1 cellular context compared by ENCODE assay signal in the genomic region with DNA sequence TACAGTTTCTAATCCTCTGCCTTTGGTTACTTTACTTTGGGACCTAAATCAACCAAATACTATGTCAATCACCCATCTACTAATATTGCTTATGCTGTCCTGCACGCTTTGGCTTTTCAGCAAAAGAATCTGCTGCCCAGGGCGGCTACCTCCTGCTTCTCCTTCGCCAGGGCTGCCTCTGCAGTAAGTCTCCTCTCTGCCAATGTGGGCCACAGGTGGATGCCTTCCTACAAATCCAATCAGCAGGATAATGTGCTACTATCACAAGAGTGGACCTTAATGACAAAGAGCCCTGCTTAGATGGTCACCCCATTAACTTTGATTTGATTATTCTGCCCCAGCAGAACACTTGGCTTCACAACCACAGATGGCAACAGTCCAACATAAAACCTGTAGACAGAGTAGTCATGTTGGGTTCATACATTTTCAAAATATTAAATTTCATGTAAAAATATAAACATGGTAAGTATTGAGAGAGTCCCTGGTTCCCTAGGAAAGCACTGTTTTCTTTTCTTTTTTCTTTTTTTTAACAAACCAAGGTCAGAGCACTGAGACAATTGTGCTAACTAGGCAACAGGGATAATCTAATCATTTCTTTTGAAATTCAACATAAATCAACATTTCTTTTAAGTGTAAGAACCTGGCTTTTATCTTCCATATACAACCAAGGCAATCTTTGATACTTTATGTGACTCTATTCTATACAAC.
TF ChIP-seq lines count a peak whose summit lies in the region.

No MANE protein-coding gene starts in this region.

TF ChIP-seq in WTC11, 78 proteins besides CTCF, POLR2A, EP300 and RAD21 (continued from another document):
- TF ChIP-seq, protein P1, sequence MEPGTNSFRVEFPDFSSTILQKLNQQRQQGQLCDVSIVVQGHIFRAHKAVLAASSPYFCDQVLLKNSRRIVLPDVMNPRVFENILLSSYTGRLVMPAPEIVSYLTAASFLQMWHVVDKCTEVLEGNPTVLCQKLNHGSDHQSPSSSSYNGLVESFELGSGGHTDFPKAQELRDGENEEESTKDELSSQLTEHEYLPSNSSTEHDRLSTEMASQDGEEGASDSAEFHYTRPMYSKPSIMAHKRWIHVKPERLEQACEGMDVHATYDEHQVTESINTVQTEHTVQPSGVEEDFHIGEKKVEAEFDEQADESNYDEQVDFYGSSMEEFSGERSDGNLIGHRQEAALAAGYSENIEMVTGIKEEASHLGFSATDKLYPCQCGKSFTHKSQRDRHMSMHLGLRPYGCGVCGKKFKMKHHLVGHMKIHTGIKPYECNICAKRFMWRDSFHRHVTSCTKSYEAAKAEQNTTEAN (CRISPR knock-in tag; IDR thresholded peaks at IDR 0.05), result no peak
- TF ChIP-seq GRHL2 (CRISPR knock-in tag; IDR thresholded peaks at IDR 0.05; ENCODE audit: insufficient replicate concordance, severe bottlenecking), result no peak
- no peak for TF ChIP-seq KAT7 (CRISPR knock-in tag; IDR thresholded peaks at IDR 0.05; ENCODE audit: borderline replicate concordance)
